ENCODE assay signal across 1 cellular context in the genomic region with DNA sequence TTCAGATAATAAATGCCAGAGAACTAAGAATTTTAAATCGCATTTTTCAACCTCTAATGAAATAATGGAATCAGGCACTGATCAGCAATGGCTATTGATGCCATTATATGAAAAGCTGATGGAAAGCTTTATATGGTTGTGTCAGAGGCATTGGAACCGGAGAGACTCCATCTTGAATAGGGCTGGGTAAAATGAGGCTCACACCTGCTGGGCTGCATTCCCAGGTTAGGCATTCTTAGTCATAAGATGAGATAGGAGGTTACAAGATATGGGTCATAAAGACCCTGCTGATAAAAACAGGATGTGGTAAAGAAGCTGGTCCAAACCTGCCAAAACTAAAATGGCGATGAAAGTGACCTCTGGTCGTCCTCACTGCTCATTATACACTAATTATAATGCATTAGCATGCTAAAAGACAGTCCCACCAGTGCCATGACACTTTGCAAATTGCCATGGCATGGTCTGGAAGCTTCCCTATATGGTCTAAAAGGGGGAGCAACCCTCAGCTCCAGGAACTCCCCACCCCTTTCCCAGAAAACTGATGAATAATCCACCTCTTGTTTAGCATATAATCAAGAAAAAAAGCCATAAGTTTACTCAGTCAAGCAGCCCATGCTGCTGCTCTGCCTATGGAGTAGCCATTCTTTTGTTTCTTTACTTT.
TF ChIP-seq lines count a peak whose summit lies in the region.

No MANE protein-coding gene starts in this region.

TF ChIP-seq in K562, 482 proteins besides CTCF, POLR2A, EP300 and RAD21 (continued from another document and continues in another):
- TF ChIP-seq, protein P1, sequence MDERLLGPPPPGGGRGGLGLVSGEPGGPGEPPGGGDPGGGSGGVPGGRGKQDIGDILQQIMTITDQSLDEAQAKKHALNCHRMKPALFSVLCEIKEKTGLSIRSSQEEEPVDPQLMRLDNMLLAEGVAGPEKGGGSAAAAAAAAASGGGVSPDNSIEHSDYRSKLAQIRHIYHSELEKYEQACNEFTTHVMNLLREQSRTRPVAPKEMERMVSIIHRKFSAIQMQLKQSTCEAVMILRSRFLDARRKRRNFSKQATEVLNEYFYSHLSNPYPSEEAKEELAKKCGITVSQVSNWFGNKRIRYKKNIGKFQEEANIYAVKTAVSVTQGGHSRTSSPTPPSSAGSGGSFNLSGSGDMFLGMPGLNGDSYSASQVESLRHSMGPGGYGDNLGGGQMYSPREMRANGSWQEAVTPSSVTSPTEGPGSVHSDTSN (CRISPR knock-in tag; IDR thresholded peaks at IDR 0.05; ENCODE audit: low read depth), result no peak
- TF ChIP-seq, protein P1 (tag; conservative IDR thresholded peaks at IDR 0.05; ENCODE audit: low read depth), result peak; percentile 18; the same call in 1 of the 2 replicates
- TF ChIP-seq DIDO1 (tag; IDR thresholded peaks at IDR 0.05; ENCODE audit: low read depth) (peak; percentile 91), KLF1 (tag; IDR thresholded peaks at IDR 0.05) (peak; percentile 73), PML (IDR thresholded peaks at IDR 0.05; ENCODE audit: low read length) (no peak), PTTG1 (tag; IDR thresholded peaks at IDR 0.05; ENCODE audit: low read depth) (peak; percentile 89), ZNF75A (CRISPR knock-in tag; IDR thresholded peaks at IDR 0.05) (peak; percentile 72; the same call in 1 of the 2 replicates), NFE2L1 (tag; IDR thresholded peaks at IDR 0.05; ENCODE audit: borderline replicate concordance, low read depth) (peak; percentile 28; the same call in 1 of the 2 replicates), WHSC1 (IDR thresholded peaks at IDR 0.05; ENCODE audit: low read length) (no peak), ILK (tag; IDR thresholded peaks at IDR 0.05; ENCODE audit: borderline replicate concordance, low read depth) (peak; percentile 87), ZNF212 (CRISPR knock-in tag; IDR thresholded peaks at IDR 0.05) (peak; percentile 61; the same call in 1 of the 2 replicates), SMAD4 (CRISPR knock-in tag; conservative IDR thresholded peaks at IDR 0.05) (peak; percentile 77), TAF7 (tag; IDR thresholded peaks at IDR 0.05) (peak; percentile 82), ZNF76 (CRISPR knock-in tag; IDR thresholded peaks at IDR 0.05; ENCODE audit: borderline replicate concordance) (peak; percentile 94), ZNF133 (CRISPR knock-in tag; IDR thresholded peaks at IDR 0.05) (no peak), ZNF668 (CRISPR knock-in tag; IDR thresholded peaks at IDR 0.05) (0 out of 2 replicates have a peak, but pooled peaks have one; percentile 44), ZKSCAN8 (CRISPR knock-in tag; IDR thresholded peaks at IDR 0.05) (peak; percentile 94), DDX20 (tag; IDR thresholded peaks at IDR 0.05; ENCODE audit: low read depth) (peak; percentile 93), ZNF589 (CRISPR knock-in tag; IDR thresholded peaks at IDR 0.05; ENCODE audit: low read depth) (peak; percentile 99), GABPA (tag; conservative IDR thresholded peaks at IDR 0.05; ENCODE audit: low read depth) (peak; percentile 67), NFIX (CRISPR knock-in tag; IDR thresholded peaks at IDR 0.05; ENCODE audit: low read depth) (no peak), PYGO2 (tag; IDR thresholded peaks at IDR 0.05) (peak; percentile 92), MEF2D (tag; conservative IDR thresholded peaks at IDR 0.05; ENCODE audit: low read depth) (peak; percentile 92)
- TF ChIP-seq, protein P2, sequence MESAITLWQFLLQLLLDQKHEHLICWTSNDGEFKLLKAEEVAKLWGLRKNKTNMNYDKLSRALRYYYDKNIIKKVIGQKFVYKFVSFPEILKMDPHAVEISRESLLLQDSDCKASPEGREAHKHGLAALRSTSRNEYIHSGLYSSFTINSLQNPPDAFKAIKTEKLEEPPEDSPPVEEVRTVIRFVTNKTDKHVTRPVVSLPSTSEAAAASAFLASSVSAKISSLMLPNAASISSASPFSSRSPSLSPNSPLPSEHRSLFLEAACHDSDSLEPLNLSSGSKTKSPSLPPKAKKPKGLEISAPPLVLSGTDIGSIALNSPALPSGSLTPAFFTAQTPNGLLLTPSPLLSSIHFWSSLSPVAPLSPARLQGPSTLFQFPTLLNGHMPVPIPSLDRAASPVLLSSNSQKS (CRISPR knock-in tag; IDR thresholded peaks at IDR 0.05), result no peak; the same call in 1 of the 2 replicates
- TF ChIP-seq, protein P3, sequence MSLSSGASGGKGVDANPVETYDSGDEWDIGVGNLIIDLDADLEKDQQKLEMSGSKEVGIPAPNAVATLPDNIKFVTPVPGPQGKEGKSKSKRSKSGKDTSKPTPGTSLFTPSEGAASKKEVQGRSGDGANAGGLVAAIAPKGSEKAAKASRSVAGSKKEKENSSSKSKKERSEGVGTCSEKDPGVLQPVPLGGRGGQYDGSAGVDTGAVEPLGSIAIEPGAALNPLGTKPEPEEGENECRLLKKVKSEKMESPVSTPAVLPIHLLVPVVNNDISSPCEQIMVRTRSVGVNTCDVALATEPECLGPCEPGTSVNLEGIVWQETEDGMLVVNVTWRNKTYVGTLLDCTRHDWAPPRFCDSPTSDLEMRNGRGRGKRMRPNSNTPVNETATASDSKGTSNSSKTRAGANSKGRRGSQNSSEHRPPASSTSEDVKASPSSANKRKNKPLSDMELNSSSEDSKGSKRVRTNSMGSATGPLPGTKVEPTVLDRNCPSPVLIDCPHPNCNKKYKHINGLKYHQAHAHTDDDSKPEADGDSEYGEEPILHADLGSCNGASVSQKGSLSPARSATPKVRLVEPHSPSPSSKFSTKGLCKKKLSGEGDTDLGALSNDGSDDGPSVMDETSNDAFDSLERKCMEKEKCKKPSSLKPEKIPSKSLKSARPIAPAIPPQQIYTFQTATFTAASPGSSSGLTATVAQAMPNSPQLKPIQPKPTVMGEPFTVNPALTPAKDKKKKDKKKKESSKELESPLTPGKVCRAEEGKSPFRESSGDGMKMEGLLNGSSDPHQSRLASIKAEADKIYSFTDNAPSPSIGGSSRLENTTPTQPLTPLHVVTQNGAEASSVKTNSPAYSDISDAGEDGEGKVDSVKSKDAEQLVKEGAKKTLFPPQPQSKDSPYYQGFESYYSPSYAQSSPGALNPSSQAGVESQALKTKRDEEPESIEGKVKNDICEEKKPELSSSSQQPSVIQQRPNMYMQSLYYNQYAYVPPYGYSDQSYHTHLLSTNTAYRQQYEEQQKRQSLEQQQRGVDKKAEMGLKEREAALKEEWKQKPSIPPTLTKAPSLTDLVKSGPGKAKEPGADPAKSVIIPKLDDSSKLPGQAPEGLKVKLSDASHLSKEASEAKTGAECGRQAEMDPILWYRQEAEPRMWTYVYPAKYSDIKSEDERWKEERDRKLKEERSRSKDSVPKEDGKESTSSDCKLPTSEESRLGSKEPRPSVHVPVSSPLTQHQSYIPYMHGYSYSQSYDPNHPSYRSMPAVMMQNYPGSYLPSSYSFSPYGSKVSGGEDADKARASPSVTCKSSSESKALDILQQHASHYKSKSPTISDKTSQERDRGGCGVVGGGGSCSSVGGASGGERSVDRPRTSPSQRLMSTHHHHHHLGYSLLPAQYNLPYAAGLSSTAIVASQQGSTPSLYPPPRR (CRISPR knock-in tag; IDR thresholded peaks at IDR 0.05; ENCODE audit: borderline replicate concordance), result no peak
- TF ChIP-seq, protein P4, sequence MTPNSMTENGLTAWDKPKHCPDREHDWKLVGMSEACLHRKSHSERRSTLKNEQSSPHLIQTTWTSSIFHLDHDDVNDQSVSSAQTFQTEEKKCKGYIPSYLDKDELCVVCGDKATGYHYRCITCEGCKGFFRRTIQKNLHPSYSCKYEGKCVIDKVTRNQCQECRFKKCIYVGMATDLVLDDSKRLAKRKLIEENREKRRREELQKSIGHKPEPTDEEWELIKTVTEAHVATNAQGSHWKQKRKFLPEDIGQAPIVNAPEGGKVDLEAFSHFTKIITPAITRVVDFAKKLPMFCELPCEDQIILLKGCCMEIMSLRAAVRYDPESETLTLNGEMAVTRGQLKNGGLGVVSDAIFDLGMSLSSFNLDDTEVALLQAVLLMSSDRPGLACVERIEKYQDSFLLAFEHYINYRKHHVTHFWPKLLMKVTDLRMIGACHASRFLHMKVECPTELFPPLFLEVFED (CRISPR knock-in tag; conservative IDR thresholded peaks at IDR 0.05), result peak; percentile 97
- TF ChIP-seq, protein P5, sequence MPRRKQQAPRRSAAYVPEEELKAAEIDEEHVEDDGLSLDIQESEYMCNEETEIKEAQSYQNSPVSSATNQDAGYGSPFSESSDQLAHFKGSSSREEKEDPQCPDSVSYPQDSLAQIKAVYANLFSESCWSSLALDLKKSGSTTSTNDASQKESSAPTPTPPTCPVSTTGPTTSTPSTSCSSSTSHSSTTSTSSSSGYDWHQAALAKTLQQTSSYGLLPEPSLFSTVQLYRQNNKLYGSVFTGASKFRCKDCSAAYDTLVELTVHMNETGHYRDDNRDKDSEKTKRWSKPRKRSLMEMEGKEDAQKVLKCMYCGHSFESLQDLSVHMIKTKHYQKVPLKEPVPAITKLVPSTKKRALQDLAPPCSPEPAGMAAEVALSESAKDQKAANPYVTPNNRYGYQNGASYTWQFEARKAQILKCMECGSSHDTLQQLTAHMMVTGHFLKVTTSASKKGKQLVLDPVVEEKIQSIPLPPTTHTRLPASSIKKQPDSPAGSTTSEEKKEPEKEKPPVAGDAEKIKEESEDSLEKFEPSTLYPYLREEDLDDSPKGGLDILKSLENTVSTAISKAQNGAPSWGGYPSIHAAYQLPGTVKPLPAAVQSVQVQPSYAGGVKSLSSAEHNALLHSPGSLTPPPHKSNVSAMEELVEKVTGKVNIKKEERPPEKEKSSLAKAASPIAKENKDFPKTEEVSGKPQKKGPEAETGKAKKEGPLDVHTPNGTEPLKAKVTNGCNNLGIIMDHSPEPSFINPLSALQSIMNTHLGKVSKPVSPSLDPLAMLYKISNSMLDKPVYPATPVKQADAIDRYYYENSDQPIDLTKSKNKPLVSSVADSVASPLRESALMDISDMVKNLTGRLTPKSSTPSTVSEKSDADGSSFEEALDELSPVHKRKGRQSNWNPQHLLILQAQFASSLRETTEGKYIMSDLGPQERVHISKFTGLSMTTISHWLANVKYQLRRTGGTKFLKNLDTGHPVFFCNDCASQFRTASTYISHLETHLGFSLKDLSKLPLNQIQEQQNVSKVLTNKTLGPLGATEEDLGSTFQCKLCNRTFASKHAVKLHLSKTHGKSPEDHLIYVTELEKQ (CRISPR knock-in tag; IDR thresholded peaks at IDR 0.05), result peak; percentile 92
- TF ChIP-seq, protein P6, sequence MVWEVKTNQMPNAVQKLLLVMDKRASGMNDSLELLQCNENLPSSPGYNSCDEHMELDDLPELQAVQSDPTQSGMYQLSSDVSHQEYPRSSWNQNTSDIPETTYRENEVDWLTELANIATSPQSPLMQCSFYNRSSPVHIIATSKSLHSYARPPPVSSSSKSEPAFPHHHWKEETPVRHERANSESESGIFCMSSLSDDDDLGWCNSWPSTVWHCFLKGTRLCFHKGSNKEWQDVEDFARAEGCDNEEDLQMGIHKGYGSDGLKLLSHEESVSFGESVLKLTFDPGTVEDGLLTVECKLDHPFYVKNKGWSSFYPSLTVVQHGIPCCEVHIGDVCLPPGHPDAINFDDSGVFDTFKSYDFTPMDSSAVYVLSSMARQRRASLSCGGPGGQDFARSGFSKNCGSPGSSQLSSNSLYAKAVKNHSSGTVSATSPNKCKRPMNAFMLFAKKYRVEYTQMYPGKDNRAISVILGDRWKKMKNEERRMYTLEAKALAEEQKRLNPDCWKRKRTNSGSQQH (CRISPR knock-in tag; IDR thresholded peaks at IDR 0.05), result peak; percentile 82; the same call in 1 of the 2 replicates
- TF ChIP-seq, protein P7, sequence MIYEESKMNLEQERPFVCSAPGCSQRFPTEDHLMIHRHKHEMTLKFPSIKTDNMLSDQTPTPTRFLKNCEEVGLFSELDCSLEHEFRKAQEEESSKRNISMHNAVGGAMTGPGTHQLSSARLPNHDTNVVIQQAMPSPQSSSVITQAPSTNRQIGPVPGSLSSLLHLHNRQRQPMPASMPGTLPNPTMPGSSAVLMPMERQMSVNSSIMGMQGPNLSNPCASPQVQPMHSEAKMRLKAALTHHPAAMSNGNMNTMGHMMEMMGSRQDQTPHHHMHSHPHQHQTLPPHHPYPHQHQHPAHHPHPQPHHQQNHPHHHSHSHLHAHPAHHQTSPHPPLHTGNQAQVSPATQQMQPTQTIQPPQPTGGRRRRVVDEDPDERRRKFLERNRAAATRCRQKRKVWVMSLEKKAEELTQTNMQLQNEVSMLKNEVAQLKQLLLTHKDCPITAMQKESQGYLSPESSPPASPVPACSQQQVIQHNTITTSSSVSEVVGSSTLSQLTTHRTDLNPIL (CRISPR knock-in tag; IDR thresholded peaks at IDR 0.05), result peak; percentile 58; the same call in 1 of the 2 replicates
- TF ChIP-seq, protein P8, sequence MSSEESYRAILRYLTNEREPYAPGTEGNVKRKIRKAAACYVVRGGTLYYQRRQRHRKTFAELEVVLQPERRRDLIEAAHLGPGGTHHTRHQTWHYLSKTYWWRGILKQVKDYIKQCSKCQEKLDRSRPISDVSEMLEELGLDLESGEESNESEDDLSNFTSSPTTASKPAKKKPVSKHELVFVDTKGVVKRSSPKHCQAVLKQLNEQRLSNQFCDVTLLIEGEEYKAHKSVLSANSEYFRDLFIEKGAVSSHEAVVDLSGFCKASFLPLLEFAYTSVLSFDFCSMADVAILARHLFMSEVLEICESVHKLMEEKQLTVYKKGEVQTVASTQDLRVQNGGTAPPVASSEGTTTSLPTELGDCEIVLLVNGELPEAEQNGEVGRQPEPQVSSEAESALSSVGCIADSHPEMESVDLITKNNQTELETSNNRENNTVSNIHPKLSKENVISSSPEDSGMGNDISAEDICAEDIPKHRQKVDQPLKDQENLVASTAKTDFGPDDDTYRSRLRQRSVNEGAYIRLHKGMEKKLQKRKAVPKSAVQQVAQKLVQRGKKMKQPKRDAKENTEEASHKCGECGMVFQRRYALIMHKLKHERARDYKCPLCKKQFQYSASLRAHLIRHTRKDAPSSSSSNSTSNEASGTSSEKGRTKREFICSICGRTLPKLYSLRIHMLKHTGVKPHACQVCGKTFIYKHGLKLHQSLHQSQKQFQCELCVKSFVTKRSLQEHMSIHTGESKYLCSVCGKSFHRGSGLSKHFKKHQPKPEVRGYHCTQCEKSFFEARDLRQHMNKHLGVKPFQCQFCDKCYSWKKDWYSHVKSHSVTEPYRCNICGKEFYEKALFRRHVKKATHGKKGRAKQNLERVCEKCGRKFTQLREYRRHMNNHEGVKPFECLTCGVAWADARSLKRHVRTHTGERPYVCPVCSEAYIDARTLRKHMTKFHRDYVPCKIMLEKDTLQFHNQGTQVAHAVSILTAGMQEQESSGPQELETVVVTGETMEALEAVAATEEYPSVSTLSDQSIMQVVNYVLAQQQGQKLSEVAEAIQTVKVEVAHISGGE (CRISPR knock-in tag; IDR thresholded peaks at IDR 0.05), result peak in 1 of 3 experiments; percentile 86; a peak in 2 of 6 replicates
- TF ChIP-seq, protein P9, sequence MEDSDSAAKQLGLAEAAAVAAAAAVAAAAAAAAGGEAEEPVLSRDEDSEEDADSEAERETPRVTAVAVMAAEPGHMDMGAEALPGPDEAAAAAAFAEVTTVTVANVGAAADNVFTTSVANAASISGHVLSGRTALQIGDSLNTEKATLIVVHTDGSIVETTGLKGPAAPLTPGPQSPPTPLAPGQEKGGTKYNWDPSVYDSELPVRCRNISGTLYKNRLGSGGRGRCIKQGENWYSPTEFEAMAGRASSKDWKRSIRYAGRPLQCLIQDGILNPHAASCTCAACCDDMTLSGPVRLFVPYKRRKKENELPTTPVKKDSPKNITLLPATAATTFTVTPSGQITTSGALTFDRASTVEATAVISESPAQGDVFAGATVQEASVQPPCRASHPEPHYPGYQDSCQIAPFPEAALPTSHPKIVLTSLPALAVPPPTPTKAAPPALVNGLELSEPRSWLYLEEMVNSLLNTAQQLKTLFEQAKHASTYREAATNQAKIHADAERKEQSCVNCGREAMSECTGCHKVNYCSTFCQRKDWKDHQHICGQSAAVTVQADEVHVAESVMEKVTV (CRISPR knock-in tag; IDR thresholded peaks at IDR 0.05), result peak; percentile 12; the same call in 1 of the 2 replicates
